17 cellular contexts compared by ENCODE assay signal in the genomic region with DNA sequence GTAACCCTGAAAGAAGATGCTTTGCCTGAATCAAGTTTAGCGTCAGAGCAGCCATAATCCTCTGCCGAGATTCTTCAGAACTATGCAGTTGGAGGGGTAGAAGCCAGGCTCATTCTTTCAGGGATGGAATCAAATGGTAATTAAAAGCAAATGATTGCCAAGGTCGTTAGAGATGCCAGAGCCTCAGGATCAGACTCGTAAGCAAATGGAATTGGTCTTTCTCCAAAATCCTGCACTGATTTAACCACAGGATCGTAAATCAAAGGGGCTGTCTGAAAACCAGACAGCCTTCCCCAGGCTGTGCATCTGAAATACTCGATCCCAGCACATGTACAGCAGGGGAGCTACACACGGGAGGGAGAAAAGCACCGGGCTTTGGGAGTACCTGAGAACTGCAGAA. TPM values are rescaled to one million over a fixed set of nuclear protein-coding genes. Genes with fewer than 3 reads are reported as not detected.
DNase-seq lines count a peak whose midpoint lies in the region; ATAC-seq and TF ChIP-seq lines count a peak whose summit lies in the region.
"Had no signal": no experiment of that assay in that cellular context is flagged by ENCODE, and none has a peak within 500 bp of the region (broad histone marks: within the 10 kb centered on the region; RNA-seq: fewer than 3 reads in every experiment).

No MANE protein-coding gene starts in this region.

- H3K4me2 ChIP-seq in SK-N-SH = no peak overlapping the region

- no peaks in the 10 kb centered on the region; the same call in 1 of the 2 replicates for H3K27me3 ChIP-seq in SK-N-SH (ENCODE audit: insufficient read depth)
- no peaks in the 10 kb centered on the region for H3K27me3 ChIP-seq in suprapubic skin
- no peaks in the 10 kb centered on the region for H3K27me3 ChIP-seq in tibial nerve
- H3K27me3 ChIP-seq: heart left ventricle had no signal

- no peak overlapping the region for H2AFZ ChIP-seq in SK-N-SH (ENCODE audit: low read depth)
- H2AFZ ChIP-seq: parathyroid adenoma had no signal

- no peak overlapping the region for H3K9ac ChIP-seq in SK-N-SH
- H3K9ac ChIP-seq: parathyroid adenoma had no signal

- H3K9me3 ChIP-seq in SK-N-SH (no peaks in the 10 kb centered on the region), suprapubic skin (no peaks in the 10 kb centered on the region), tibial nerve (no peaks in the 10 kb centered on the region)
- H3K9me3 ChIP-seq: heart left ventricle had no signal

- CTCF ChIA-PET in SK-N-SH (lab: Yijun Ruan, JAX) = interaction anchor here (0.5 to 2.9 kb wide), 4 partner anchors 14 to 470 kb away, joined by 3 to 7 read pairs (median 4); no protein-coding TSS in a partner anchor

- TF ChIP-seq POLR2A in suprapubic skin (IDR thresholded peaks at IDR 0.05) = no peak
- no peak for TF ChIP-seq POLR2A in tibial nerve (IDR thresholded peaks at IDR 0.05)

- H3K4me1 ChIP-seq in SK-N-SH (ENCODE audit: control insufficient read depth in 1 of 2, insufficient read depth in 2 of 2, low read depth in 1 of 2, low read length in 1 of 2) = peaks cover 0 to 11% of the 10 kb centered on the region in 2 experiments; a peak in 2 of 4 replicates
- H3K4me1 ChIP-seq in suprapubic skin = peaks cover 41% of the 10 kb centered on the region
- peaks cover 0 to 30% (median 16%) of the 10 kb centered on the region in 4 donors for H3K4me1 ChIP-seq in tibial nerve
- H3K4me1 ChIP-seq: parathyroid adenoma had no signal

- TF ChIP-seq EP300 in SK-N-SH (IDR thresholded peaks at IDR 0.05; ENCODE audit: borderline replicate concordance in 1 of 2, low read depth in 1 of 2, low read length in 1 of 2) (no peak; a peak in 1 of 4 replicates), suprapubic skin (IDR thresholded peaks at IDR 0.05) (no peak), tibial nerve (IDR thresholded peaks at IDR 0.05) (no peak)

- no peak for ATAC-seq in GM18517 (IDR thresholded peaks at IDR 0.05; ENCODE audit: unreplicated experiment)
- ATAC-seq: heart left ventricle; stimulated activated naive CD8-positive, alpha-beta T cell treated with anti-CD3 and anti-CD28 coated beads, Interleukin-15, amount 100 ng/mL, for 72 hours; T-cell had no signal

- H3K4me3 ChIP-seq in SK-N-SH (ENCODE audit: low read depth in 2 of 2, low read length in 1 of 2) (no peak overlapping the region; a peak in 1 of 4 replicates), fibroblast of villous mesenchyme (ENCODE audit: low read depth, low read length) (no peak overlapping the region), suprapubic skin (no peak overlapping the region), tibial nerve (no peak overlapping the region)
- H3K4me3 ChIP-seq: heart left ventricle, lung had no signal

- H3K36me3 ChIP-seq in SK-N-SH (replicated peaks in 1 of 2; ENCODE audit: control insufficient read depth in 1 of 2, insufficient read depth in 2 of 2, low read length in 1 of 2) (no peaks in the 10 kb centered on the region), suprapubic skin (peaks cover 22% of the 10 kb centered on the region), tibial nerve (peaks cover 0 to 77% (median 0%) of the 10 kb centered on the region in 3 donors)

- H3K27ac ChIP-seq in SK-N-SH (ENCODE audit: low read depth in 2 of 2, low read length in 1 of 2) = no peak overlapping the region
- peak overlapping the region; percentile 47 for H3K27ac ChIP-seq in suprapubic skin
- H3K27ac ChIP-seq in tibial nerve = peak overlapping the region in 1 of 4 donors; percentile 2
- H3K27ac ChIP-seq: 22Rv1, heart left ventricle, parathyroid adenoma had no signal

- H3K79me2 ChIP-seq in SK-N-SH (ENCODE audit: insufficient read depth) = no peaks in the 10 kb centered on the region
- H3K79me2 ChIP-seq: parathyroid adenoma had no signal

- 6% methylated on average over 8 of the region's 8 CpGs for WGBS in SK-N-SH (ENCODE audit: low lambda C conversion rate)
- 8% methylated on average over 8 of the region's 8 CpGs for WGBS in suprapubic skin
- WGBS in tibial nerve, 2 donors = 41 to 60% methylated on average over 8 of the region's 8 CpGs

- DNase-seq in NCI-H1105 treated with DMSO at 0.1 percent for 48 hours (lab: John Stamatoyannopoulos, UW) (peak; percentile 21), NCI-H1105 (lab: John Stamatoyannopoulos, UW) (no peak), SK-N-SH (peak; percentile 81), fibroblast of villous mesenchyme (ENCODE audit: low read depth) (peak; percentile 53), suprapubic skin (ENCODE audit: low spot score in 2 of 2) (no peak), tibial nerve (ENCODE audit: low spot score in 2 of 2) (no peak), mesenteric fat pad (ENCODE audit: low spot score) (no peak)
- DNase-seq: activated CD4-positive, alpha-beta T cell treated with anti-CD3 and anti-CD28 coated beads, Interleukin-2, amount 50 U/mL, for 48 hours; activated naive CD4-positive, alpha-beta T cell treated with Interleukin-2 at 50 U/mL for 16 hours; cortex of kidney; heart left ventricle; stimulated activated naive CD8-positive, alpha-beta T cell treated with anti-CD3 and anti-CD28 coated beads, Interleukin-15, amount 100 ng/mL, for 72 hours; T-cell had no signal

- TF ChIP-seq CTCF in SK-N-SH (IDR thresholded peaks at IDR 0.05) = no peak
- no peak for TF ChIP-seq CTCF in fibroblast of villous mesenchyme (IDR thresholded peaks at IDR 0.05; ENCODE audit: insufficient read depth, low read depth, low read length)
- TF ChIP-seq CTCF in suprapubic skin (IDR thresholded peaks at IDR 0.05) = no peak
- TF ChIP-seq CTCF in tibial nerve (IDR thresholded peaks at IDR 0.05) = no peak

- H4K20me1 ChIP-seq in SK-N-SH (ENCODE audit: insufficient read depth) = no peaks in the 10 kb centered on the region

- no peaks in the 10 kb centered on the region for H3K9me2 ChIP-seq in SK-N-SH

- POLR2A ChIA-PET in SK-N-SH (lab: Yijun Ruan, JAX) = no interaction called here

- no peaks in the 10 kb centered on the region for H3F3A ChIP-seq in SK-N-SH (replicated peaks; ENCODE audit: insufficient read depth)

- TF ChIP-seq RAD21 in SK-N-SH (IDR thresholded peaks at IDR 0.05; ENCODE audit: low read length) = no peak

TF ChIP-seq in SK-N-SH, 30 proteins besides CTCF, POLR2A, EP300 and RAD21 (continues in another document):
- TF ChIP-seq RCOR1 (IDR thresholded peaks at IDR 0.05; ENCODE audit: low read length) (peak; percentile 79; the same call in 1 of the 2 replicates), TEAD4 (IDR thresholded peaks at IDR 0.05; ENCODE audit: borderline replicate concordance, insufficient read depth) (no peak), YY1 (IDR thresholded peaks at IDR 0.05; ENCODE audit: low read depth) (no peak), TCF12 (IDR thresholded peaks at IDR 0.05) (peak; percentile 13; the same call in 1 of the 2 replicates)
- TF ChIP-seq, protein P1, sequence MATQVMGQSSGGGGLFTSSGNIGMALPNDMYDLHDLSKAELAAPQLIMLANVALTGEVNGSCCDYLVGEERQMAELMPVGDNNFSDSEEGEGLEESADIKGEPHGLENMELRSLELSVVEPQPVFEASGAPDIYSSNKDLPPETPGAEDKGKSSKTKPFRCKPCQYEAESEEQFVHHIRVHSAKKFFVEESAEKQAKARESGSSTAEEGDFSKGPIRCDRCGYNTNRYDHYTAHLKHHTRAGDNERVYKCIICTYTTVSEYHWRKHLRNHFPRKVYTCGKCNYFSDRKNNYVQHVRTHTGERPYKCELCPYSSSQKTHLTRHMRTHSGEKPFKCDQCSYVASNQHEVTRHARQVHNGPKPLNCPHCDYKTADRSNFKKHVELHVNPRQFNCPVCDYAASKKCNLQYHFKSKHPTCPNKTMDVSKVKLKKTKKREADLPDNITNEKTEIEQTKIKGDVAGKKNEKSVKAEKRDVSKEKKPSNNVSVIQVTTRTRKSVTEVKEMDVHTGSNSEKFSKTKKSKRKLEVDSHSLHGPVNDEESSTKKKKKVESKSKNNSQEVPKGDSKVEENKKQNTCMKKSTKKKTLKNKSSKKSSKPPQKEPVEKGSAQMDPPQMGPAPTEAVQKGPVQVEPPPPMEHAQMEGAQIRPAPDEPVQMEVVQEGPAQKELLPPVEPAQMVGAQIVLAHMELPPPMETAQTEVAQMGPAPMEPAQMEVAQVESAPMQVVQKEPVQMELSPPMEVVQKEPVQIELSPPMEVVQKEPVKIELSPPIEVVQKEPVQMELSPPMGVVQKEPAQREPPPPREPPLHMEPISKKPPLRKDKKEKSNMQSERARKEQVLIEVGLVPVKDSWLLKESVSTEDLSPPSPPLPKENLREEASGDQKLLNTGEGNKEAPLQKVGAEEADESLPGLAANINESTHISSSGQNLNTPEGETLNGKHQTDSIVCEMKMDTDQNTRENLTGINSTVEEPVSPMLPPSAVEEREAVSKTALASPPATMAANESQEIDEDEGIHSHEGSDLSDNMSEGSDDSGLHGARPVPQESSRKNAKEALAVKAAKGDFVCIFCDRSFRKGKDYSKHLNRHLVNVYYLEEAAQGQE (IDR thresholded peaks at IDR 0.05; ENCODE audit: low read depth, low read length) = no peak
- TF ChIP-seq, protein P2, sequence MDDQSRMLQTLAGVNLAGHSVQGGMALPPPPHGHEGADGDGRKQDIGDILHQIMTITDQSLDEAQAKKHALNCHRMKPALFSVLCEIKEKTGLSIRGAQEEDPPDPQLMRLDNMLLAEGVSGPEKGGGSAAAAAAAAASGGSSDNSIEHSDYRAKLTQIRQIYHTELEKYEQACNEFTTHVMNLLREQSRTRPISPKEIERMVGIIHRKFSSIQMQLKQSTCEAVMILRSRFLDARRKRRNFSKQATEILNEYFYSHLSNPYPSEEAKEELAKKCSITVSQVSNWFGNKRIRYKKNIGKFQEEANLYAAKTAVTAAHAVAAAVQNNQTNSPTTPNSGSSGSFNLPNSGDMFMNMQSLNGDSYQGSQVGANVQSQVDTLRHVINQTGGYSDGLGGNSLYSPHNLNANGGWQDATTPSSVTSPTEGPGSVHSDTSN (IDR thresholded peaks at IDR 0.05) = peak; percentile 37; the same call in 1 of the 2 replicates

RNA-seq across cellular contexts. Expression of gene APCDD1, which starts 22.0 kb away (rescaled TPM):
- 0.02 TPM in 1 of 2 replicates, not detected in the other for polyA plus RNA-seq in SK-N-SH (2012; rRNA removed)
- 0.04 and 0.20 TPM in 2 replicates for polyA plus RNA-seq in SK-N-SH (2012; cell fraction: cytosol; rRNA removed)
- polyA plus RNA-seq in SK-N-SH (2012; cell fraction: nucleus; rRNA removed) = 0.06 TPM in 1 of 2 replicates, not detected in the other
- total RNA-seq in fibroblast of villous mesenchyme (3.5 and 5.8 TPM in 2 replicates), suprapubic skin (100 to 1,000 TPM; 110 to 308 (median 140) TPM), tibial nerve (100 to 1,000 TPM in 2 of 4 donors, 10 to 100 TPM in 2; 46.2 to 154 (median 101) TPM), mesenteric fat pad (232 TPM)

RNA-seq across cellular contexts. Expression of gene NAPG, which starts 49.4 kb away (rescaled TPM):
- 9.2 and 13.6 TPM in 2 replicates for polyA plus RNA-seq in SK-N-SH (2012; rRNA removed)
- polyA plus RNA-seq in SK-N-SH (2012; cell fraction: cytosol; rRNA removed) = 11.2 and 13.4 TPM in 2 replicates
- 15.7 and 28.7 TPM in 2 replicates for polyA plus RNA-seq in SK-N-SH (2012; cell fraction: nucleus; rRNA removed)
- total RNA-seq in fibroblast of villous mesenchyme (50.6 and 67.8 TPM in 2 replicates), suprapubic skin (10 to 100 TPM; 28.8 to 40.1 (median 37.5) TPM), tibial nerve (10 to 100 TPM; 19.0 to 37.9 (median 27.7) TPM), mesenteric fat pad (39.8 TPM)

Comparison
In these comparisons a context has a peak if more than half of its experiments do, and no peak if none do; other contexts are left out.
1. DNase-seq: peak in NCI-H1105 treated with DMSO at 0.1 percent for 48 hours (single experiment), SK-N-SH (single experiment) and fibroblast of villous mesenchyme (single experiment); none in NCI-H1105 (single experiment), suprapubic skin (0 of 2), tibial nerve (0 of 2) and mesenteric fat pad (single experiment).